1 cellular context compared by ENCODE assay signal in the genomic region with DNA sequence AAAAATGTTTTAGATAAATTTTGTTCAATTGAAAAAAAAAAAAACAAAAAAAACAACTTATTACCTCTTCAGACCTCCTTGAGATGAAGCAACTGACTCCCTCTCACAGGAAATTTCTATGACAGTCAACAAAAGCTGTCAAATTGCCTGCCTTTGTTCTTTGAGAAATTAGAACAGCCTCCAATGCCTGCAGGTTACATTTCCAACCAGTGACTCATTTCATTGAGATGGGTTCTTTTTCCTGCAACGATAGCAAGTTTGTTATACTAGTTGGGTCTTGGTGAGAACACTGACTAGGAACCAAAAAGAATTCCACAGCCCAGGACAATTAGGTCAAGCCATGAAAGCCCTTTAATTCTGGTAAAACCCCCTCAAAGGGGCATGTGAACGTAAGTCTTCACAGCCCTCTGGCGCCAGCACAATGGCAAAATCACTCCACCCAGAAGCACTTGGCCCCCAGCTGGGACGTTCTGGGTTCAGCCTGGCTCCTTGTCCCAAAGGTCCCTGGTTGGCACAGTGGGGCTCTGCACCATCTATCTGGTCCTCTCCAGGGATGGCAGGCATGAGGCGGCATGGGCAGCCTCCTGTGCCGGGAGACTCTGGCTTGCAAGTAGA.
TF ChIP-seq lines count a peak whose summit lies in the region.

No MANE protein-coding gene starts in this region.

TF ChIP-seq in GM23338, 12 proteins besides CTCF, POLR2A, EP300 and RAD21 (continued from another document):
- TF ChIP-seq, protein P1, sequence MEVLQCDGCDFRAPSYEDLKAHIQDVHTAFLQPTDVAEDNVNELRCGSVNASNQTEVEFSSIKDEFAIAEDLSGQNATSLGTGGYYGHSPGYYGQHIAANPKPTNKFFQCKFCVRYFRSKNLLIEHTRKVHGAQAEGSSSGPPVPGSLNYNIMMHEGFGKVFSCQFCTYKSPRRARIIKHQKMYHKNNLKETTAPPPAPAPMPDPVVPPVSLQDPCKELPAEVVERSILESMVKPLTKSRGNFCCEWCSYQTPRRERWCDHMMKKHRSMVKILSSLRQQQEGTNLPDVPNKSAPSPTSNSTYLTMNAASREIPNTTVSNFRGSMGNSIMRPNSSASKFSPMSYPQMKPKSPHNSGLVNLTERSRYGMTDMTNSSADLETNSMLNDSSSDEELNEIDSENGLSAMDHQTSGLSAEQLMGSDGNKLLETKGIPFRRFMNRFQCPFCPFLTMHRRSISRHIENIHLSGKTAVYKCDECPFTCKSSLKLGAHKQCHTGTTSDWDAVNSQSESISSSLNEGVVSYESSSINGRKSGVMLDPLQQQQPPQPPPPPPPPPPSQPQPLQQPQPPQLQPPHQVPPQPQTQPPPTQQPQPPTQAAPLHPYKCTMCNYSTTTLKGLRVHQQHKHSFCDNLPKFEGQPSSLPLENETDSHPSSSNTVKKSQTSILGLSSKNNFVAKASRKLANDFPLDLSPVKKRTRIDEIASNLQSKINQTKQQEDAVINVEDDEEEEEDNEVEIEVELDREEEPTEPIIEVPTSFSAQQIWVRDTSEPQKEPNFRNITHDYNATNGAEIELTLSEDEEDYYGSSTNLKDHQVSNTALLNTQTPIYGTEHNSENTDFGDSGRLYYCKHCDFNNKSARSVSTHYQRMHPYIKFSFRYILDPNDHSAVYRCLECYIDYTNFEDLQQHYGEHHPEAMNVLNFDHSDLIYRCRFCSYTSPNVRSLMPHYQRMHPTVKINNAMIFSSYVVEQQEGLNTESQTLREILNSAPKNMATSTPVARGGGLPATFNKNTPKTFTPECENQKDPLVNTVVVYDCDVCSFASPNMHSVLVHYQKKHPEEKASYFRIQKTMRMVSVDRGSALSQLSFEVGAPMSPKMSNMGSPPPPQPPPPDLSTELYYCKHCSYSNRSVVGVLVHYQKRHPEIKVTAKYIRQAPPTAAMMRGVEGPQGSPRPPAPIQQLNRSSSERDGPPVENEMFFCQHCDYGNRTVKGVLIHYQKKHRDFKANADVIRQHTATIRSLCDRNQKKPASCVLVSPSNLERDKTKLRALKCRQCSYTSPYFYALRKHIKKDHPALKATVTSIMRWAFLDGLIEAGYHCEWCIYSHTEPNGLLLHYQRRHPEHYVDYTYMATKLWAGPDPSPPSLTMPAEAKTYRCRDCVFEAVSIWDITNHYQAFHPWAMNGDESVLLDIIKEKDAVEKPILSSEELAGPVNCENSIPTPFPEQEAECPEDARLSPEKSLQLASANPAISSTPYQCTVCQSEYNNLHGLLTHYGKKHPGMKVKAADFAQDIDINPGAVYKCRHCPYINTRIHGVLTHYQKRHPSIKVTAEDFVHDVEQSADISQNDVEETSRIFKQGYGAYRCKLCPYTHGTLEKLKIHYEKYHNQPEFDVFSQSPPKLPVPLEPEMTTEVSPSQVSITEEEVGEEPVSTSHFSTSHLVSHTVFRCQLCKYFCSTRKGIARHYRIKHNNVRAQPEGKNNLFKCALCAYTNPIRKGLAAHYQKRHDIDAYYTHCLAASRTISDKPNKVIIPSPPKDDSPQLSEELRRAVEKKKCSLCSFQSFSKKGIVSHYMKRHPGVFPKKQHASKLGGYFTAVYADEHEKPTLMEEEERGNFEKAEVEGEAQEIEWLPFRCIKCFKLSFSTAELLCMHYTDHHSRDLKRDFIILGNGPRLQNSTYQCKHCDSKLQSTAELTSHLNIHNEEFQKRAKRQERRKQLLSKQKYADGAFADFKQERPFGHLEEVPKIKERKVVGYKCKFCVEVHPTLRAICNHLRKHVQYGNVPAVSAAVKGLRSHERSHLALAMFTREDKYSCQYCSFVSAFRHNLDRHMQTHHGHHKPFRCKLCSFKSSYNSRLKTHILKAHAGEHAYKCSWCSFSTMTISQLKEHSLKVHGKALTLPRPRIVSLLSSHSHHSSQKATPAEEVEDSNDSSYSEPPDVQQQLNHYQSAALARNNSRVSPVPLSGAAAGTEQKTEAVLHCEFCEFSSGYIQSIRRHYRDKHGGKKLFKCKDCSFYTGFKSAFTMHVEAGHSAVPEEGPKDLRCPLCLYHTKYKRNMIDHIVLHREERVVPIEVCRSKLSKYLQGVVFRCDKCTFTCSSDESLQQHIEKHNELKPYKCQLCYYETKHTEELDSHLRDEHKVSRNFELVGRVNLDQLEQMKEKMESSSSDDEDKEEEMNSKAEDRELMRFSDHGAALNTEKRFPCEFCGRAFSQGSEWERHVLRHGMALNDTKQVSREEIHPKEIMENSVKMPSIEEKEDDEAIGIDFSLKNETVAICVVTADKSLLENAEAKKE (CRISPR knock-in tag; IDR thresholded peaks at IDR 0.05), result no peak
- TF ChIP-seq, protein P2, sequence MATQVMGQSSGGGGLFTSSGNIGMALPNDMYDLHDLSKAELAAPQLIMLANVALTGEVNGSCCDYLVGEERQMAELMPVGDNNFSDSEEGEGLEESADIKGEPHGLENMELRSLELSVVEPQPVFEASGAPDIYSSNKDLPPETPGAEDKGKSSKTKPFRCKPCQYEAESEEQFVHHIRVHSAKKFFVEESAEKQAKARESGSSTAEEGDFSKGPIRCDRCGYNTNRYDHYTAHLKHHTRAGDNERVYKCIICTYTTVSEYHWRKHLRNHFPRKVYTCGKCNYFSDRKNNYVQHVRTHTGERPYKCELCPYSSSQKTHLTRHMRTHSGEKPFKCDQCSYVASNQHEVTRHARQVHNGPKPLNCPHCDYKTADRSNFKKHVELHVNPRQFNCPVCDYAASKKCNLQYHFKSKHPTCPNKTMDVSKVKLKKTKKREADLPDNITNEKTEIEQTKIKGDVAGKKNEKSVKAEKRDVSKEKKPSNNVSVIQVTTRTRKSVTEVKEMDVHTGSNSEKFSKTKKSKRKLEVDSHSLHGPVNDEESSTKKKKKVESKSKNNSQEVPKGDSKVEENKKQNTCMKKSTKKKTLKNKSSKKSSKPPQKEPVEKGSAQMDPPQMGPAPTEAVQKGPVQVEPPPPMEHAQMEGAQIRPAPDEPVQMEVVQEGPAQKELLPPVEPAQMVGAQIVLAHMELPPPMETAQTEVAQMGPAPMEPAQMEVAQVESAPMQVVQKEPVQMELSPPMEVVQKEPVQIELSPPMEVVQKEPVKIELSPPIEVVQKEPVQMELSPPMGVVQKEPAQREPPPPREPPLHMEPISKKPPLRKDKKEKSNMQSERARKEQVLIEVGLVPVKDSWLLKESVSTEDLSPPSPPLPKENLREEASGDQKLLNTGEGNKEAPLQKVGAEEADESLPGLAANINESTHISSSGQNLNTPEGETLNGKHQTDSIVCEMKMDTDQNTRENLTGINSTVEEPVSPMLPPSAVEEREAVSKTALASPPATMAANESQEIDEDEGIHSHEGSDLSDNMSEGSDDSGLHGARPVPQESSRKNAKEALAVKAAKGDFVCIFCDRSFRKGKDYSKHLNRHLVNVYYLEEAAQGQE (IDR thresholded peaks at IDR 0.05; ENCODE audit: unreplicated experiment), result no peak
- TF ChIP-seq ZNF331 (CRISPR knock-in tag; IDR thresholded peaks at IDR 0.05; ENCODE audit: low read depth) (no peak), CREB1 (CRISPR knock-in tag; IDR thresholded peaks at IDR 0.05; ENCODE audit: low read depth) (no peak), EZH2phosphoT487 (IDR thresholded peaks at IDR 0.05; ENCODE audit: unreplicated experiment) (no peak), NANOG (IDR thresholded peaks at IDR 0.05; ENCODE audit: borderline replicate concordance) (no peak), ZNF114 (CRISPR knock-in tag; IDR thresholded peaks at IDR 0.05) (no peak), STAT1 (IDR thresholded peaks at IDR 0.05; ENCODE audit: unreplicated experiment) (no peak), EZH2 (IDR thresholded peaks at IDR 0.05; ENCODE audit: low read depth, unreplicated experiment) (no peak), POLR2AphosphoS5 (IDR thresholded peaks at IDR 0.05; ENCODE audit: low read depth) (no peak)
- TF ChIP-seq, protein P3, sequence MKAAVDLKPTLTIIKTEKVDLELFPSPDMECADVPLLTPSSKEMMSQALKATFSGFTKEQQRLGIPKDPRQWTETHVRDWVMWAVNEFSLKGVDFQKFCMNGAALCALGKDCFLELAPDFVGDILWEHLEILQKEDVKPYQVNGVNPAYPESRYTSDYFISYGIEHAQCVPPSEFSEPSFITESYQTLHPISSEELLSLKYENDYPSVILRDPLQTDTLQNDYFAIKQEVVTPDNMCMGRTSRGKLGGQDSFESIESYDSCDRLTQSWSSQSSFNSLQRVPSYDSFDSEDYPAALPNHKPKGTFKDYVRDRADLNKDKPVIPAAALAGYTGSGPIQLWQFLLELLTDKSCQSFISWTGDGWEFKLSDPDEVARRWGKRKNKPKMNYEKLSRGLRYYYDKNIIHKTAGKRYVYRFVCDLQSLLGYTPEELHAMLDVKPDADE (IDR thresholded peaks at IDR 0.05), result no peak
